8 cellular contexts compared by ENCODE assay signal in the genomic region with DNA sequence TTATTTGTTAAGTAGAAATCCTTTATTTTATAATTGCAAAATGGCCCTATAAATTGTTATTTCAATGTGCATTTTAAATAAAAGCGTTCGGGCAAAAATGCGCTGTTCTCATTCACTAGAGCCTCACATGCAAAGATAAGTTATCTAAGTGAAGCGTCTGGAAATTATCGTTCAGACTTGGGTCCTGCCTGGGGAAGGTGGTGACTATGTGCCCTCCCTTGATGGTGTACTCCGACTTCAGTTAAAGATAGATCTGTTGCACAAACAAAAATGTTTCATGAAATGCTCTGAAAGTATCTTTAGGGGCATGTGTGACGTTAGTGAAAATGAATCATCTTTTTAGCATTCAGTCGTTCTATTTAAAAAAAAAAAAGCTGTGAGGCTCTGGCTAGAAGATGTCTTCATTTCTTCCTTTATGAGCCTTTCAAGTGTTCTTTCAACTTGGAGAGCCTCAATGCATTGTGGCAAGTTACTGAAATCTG.
DNase-seq lines count a peak whose midpoint lies in the region; ATAC-seq and TF ChIP-seq lines count a peak whose summit lies in the region.

No MANE protein-coding gene starts in this region.

- H3K4me3 ChIP-seq in neutrophil (ENCODE audit: low read depth in 1 of 2, low read length in 1 of 2): no peak overlapping the region

- H3K27me3 ChIP-seq in CD4-positive, alpha-beta T cell (ENCODE audit: control insufficient read depth, insufficient read depth, low read length): no peaks in the 10 kb centered on the region
- no peaks in the 10 kb centered on the region for H3K27me3 ChIP-seq in neutrophil

- peaks cover 91% of the 10 kb centered on the region for H3K4me1 Mint-ChIP-seq in CD4-positive, alpha-beta T cell (ENCODE audit: low read depth)
- H3K4me1 Mint-ChIP-seq in chondrocyte (ENCODE audit: low read depth): peaks cover 59% of the 10 kb centered on the region

- intact Hi-C loops in CD4-positive, alpha-beta T cell (cut with DNase I, micrococcal nuclease): no loop called here

- H3K36me3 Mint-ChIP-seq in CD4-positive, alpha-beta T cell (ENCODE audit: low read depth): no peaks in the 10 kb centered on the region
- no peaks in the 10 kb centered on the region for H3K36me3 Mint-ChIP-seq in chondrocyte (ENCODE audit: low read depth)

- CTCF ChIA-PET in CD4-positive, alpha-beta T cell (lab: Charles Lee): interaction anchor here (0.9 to 1.8 kb wide), 3 partner anchors 10 to 95 kb away, joined by 3 to 4 read pairs (median 3); no protein-coding TSS in a partner anchor

- TF ChIP-seq CTCF in CD4-positive, alpha-beta T cell (IDR thresholded peaks at IDR 0.05): no peak
- TF ChIP-seq CTCF in chondrocyte (IDR thresholded peaks at IDR 0.05) (no peak), neutrophil (IDR thresholded peaks at IDR 0.05) (no peak)

- peak in 1 of 10 experiments; percentile 19 for DNase-seq in CD4-positive, alpha-beta T cell
- peak; percentile 67 for DNase-seq in MV-4-11 (lab: John Stamatoyannopoulos, UW)
- DNase-seq in chondrocyte (ENCODE audit: low spot score): no peak
- no peak for DNase-seq in GM19240 (ENCODE audit: insufficient read length, low spot score)
- DNase-seq in ureter (ENCODE audit: low spot score): no peak
- no peak for DNase-seq in ecto neural progenitor cell (ENCODE audit: low spot score)

- peak overlapping the region; percentile 74 for H3K27ac Mint-ChIP-seq in CD4-positive, alpha-beta T cell
- peak overlapping the region; percentile 42 for H3K27ac Mint-ChIP-seq in chondrocyte (ENCODE audit: unreplicated experiment)

- peak; percentile 87 for ATAC-seq in CD4-positive, alpha-beta T cell (ENCODE audit: poor library complexity)
- ATAC-seq in HG02852 (IDR thresholded peaks at IDR 0.05; ENCODE audit: unreplicated experiment): no peak

- no peaks in the 10 kb centered on the region for H3K27me3 Mint-ChIP-seq in CD4-positive, alpha-beta T cell
- H3K27me3 Mint-ChIP-seq in chondrocyte (ENCODE audit: low read depth): no peaks in the 10 kb centered on the region

- H3K27ac ChIP-seq in CD4-positive, alpha-beta T cell (ENCODE audit: low read depth, low read length): no peak overlapping the region
- H3K27ac ChIP-seq in neutrophil: peak overlapping the region; percentile 62

- H3K4me1 ChIP-seq in neutrophil (ENCODE audit: control insufficient read depth in 1 of 2, insufficient read depth in 1 of 2, low read depth in 1 of 2, low read length in 1 of 2): peaks cover 65 to 66% of the 10 kb centered on the region in 2 experiments

- H3K4me3 Mint-ChIP-seq in CD4-positive, alpha-beta T cell: peak overlapping the region; percentile 26
- H3K4me3 Mint-ChIP-seq in chondrocyte (ENCODE audit: unreplicated experiment): no peak overlapping the region

- no peaks in the 10 kb centered on the region for H3K36me3 ChIP-seq in neutrophil

- H3K9me3 ChIP-seq in CD4-positive, alpha-beta T cell (ENCODE audit: control insufficient read depth, low read length): no peaks in the 10 kb centered on the region
- no peaks in the 10 kb centered on the region for H3K9me3 ChIP-seq in neutrophil

- POLR2A ChIA-PET in CD4-positive, alpha-beta T cell (lab: Charles Lee): interaction anchor here (0.6 to 1.5 kb wide), 3 partner anchors 11 to 1580 kb away, joined by 3 to 8 read pairs (median 3); no protein-coding TSS in a partner anchor

- no peaks in the 10 kb centered on the region for H3K9me3 Mint-ChIP-seq in CD4-positive, alpha-beta T cell
- no peaks in the 10 kb centered on the region for H3K9me3 Mint-ChIP-seq in chondrocyte (ENCODE audit: low read depth)
